15 cellular contexts compared by ENCODE assay signal in genomic region chr15:22951381-22952280, GRCh38. TPM values are rescaled to one million over a fixed set of nuclear protein-coding genes. Genes with fewer than 3 reads are reported as not detected.
DNase-seq lines count a peak whose midpoint lies in the region; ATAC-seq and TF ChIP-seq lines count a peak whose summit lies in the region.
"Had no signal": no experiment of that assay in that cellular context is flagged by ENCODE, and none has a peak within 500 bp of the region (broad histone marks: within the 10 kb centered on the region; RNA-seq: fewer than 3 reads in every experiment).

No MANE protein-coding gene starts in this region.

- H3K4me2 ChIP-seq in mesendoderm (ENCODE audit: low read length): no peak overlapping the region
- H3K4me2 ChIP-seq: smooth muscle cell had no signal

- H3K9ac ChIP-seq in mesendoderm (ENCODE audit: low read length): no peak overlapping the region

- H3K27me3 ChIP-seq in RWPE2 (ENCODE audit: insufficient read depth, poor library complexity, severe bottlenecking) (no peaks in the 10 kb centered on the region), thoracic aorta (replicated peaks; ENCODE audit: insufficient read depth) (no peaks in the 10 kb centered on the region), mesendoderm (ENCODE audit: insufficient read depth, low read length, poor library complexity) (no peaks in the 10 kb centered on the region)
- H3K27me3 ChIP-seq: BE2C, Peyer's patch had no signal

- H3K18ac ChIP-seq in mesendoderm (ENCODE audit: low read length): no peak overlapping the region

- peaks cover 27% of the 10 kb centered on the region for H3K79me1 ChIP-seq in mesendoderm (ENCODE audit: low read length)

- H3K9me3 Mint-ChIP-seq in neural crest cell: no peaks in the 10 kb centered on the region
- H3K9me3 Mint-ChIP-seq in activated CD8-positive, alpha-beta memory T cell treated with anti-CD3 and anti-CD28 coated beads, Interleukin-2, amount 10 ng/mL, durations not matched to agents 7 days and 5 days (ENCODE audit: low read depth): no peaks in the 10 kb centered on the region

- H2AK5ac ChIP-seq in mesendoderm (ENCODE audit: low read length): no peak overlapping the region

- peak overlapping the region; percentile 49 for H3K27ac ChIP-seq in RWPE2 (ENCODE audit: poor library complexity, severe bottlenecking)
- peak overlapping the region; percentile 50 for H3K27ac ChIP-seq in epithelial cell of prostate
- peak overlapping the region; percentile 61 to 91 for H3K27ac ChIP-seq in thoracic aorta
- H3K27ac ChIP-seq in mesendoderm (ENCODE audit: low read depth, low read length): no peak overlapping the region

- no peak overlapping the region for H3K56ac ChIP-seq in mesendoderm (ENCODE audit: low read length)

- WGBS in mesendoderm (ENCODE audit: extremely low coverage, insufficient coverage, low lambda C conversion rate): no CpG with 5 or more reads among the region's 39 CpGs

- H3K23ac ChIP-seq in mesendoderm (ENCODE audit: low read length): no peak overlapping the region

- H2BK15ac ChIP-seq in mesendoderm (replicated peaks; ENCODE audit: low read depth): no peak overlapping the region

- H2BK120ac ChIP-seq in mesendoderm (ENCODE audit: low read depth, low read length): no peak overlapping the region

- H3K4me3 Mint-ChIP-seq in neural crest cell: no peak overlapping the region
- no peak overlapping the region for H3K4me3 Mint-ChIP-seq in activated CD8-positive, alpha-beta memory T cell treated with anti-CD3 and anti-CD28 coated beads, Interleukin-2, amount 10 ng/mL, durations not matched to agents 7 days and 5 days

- H4K8ac ChIP-seq in mesendoderm (ENCODE audit: low read depth, low read length): no peak overlapping the region

- CTCF ChIA-PET in activated CD8-positive, alpha-beta memory T cell treated with anti-CD3 and anti-CD28 coated beads, Interleukin-2, amount 10 ng/mL, durations not matched to agents 7 days and 5 days (lab: Charles Lee): no interaction called here

- no peak overlapping the region for H3K4ac ChIP-seq in mesendoderm (ENCODE audit: low read depth, low read length)

- H3K4me1 Mint-ChIP-seq in neural crest cell: peaks cover 65% of the 10 kb centered on the region
- H3K4me1 Mint-ChIP-seq in activated CD8-positive, alpha-beta memory T cell treated with anti-CD3 and anti-CD28 coated beads, Interleukin-2, amount 10 ng/mL, durations not matched to agents 7 days and 5 days: peaks cover 6% of the 10 kb centered on the region

- no peak overlapping the region for H3K4me3 ChIP-seq in RWPE2 (ENCODE audit: severe bottlenecking)
- peak overlapping the region; percentile 60 for H3K4me3 ChIP-seq in thoracic aorta
- no peak overlapping the region for H3K4me3 ChIP-seq in mesendoderm (ENCODE audit: low read length)
- H3K4me3 ChIP-seq: Peyer's patch, smooth muscle cell had no signal

- DNase-seq in RWPE2 (ENCODE audit: low spot score) (no peak), epithelial cell of prostate (ENCODE audit: low read depth, low spot score) (no peak), neural crest cell (ENCODE audit: low read depth, low spot score) (no peak), thoracic aorta (ENCODE audit: low spot score) (no peak), mesendoderm (no peak)
- DNase-seq in activated CD8-positive, alpha-beta memory T cell treated with anti-CD3 and anti-CD28 coated beads, Interleukin-2, amount 10 ng/mL, durations not matched to agents 7 days and 5 days: no peak
- DNase-seq: BE2C; DMS153; KG1; NCI-H1105 treated with DMSO at 0.1 percent for 48 hours; NCI-H748 treated with DMSO at 0.1 percent for 48 hours; Peyer's patch; stimulated activated naive CD4-positive, alpha-beta T cell had no signal

- no peaks in the 10 kb centered on the region for H3K9me3 ChIP-seq in RWPE2 (ENCODE audit: severe bottlenecking)
- H3K9me3 ChIP-seq in thoracic aorta: no peaks in the 10 kb centered on the region
- H3K9me3 ChIP-seq: BE2C, Peyer's patch had no signal

- no peak overlapping the region for H4K5ac ChIP-seq in mesendoderm (ENCODE audit: low read length)

- no peaks in the 10 kb centered on the region for H3K36me3 Mint-ChIP-seq in neural crest cell (ENCODE audit: low read depth)
- no peaks in the 10 kb centered on the region for H3K36me3 Mint-ChIP-seq in activated CD8-positive, alpha-beta memory T cell treated with anti-CD3 and anti-CD28 coated beads, Interleukin-2, amount 10 ng/mL, durations not matched to agents 7 days and 5 days

- TF ChIP-seq CTCF in RWPE2 (IDR thresholded peaks at IDR 0.05; ENCODE audit: poor library complexity, severe bottlenecking) (no peak), neural crest cell (conservative IDR thresholded peaks at IDR 0.05) (no peak), thoracic aorta (IDR thresholded peaks at IDR 0.05) (no peak)

- peaks cover 25% of the 10 kb centered on the region for H3K79me2 ChIP-seq in mesendoderm (ENCODE audit: control insufficient read depth, insufficient read depth, low read length)

- H3K27ac Mint-ChIP-seq in neural crest cell (ENCODE audit: unreplicated experiment): peak overlapping the region; percentile 19
- no peak overlapping the region for H3K27ac Mint-ChIP-seq in activated CD8-positive, alpha-beta memory T cell treated with anti-CD3 and anti-CD28 coated beads, Interleukin-2, amount 10 ng/mL, durations not matched to agents 7 days and 5 days

- ATAC-seq in RWPE2 (ENCODE audit: low read depth) (peak; percentile 28), thoracic aorta (ENCODE audit: insufficient number of reproducible peaks, low FRiP score, low read depth) (peak; percentile 39), HG03175 (IDR thresholded peaks at IDR 0.05; ENCODE audit: unreplicated experiment) (no peak)
- ATAC-seq in activated CD8-positive, alpha-beta memory T cell treated with anti-CD3 and anti-CD28 coated beads, Interleukin-2, amount 10 ng/mL, durations not matched to agents 7 days and 5 days: no peak

- no peaks in the 10 kb centered on the region for H3K27me3 Mint-ChIP-seq in neural crest cell (ENCODE audit: low read depth)
- peaks cover 9% of the 10 kb centered on the region for H3K27me3 Mint-ChIP-seq in activated CD8-positive, alpha-beta memory T cell treated with anti-CD3 and anti-CD28 coated beads, Interleukin-2, amount 10 ng/mL, durations not matched to agents 7 days and 5 days

- no peak overlapping the region for H2BK5ac ChIP-seq in mesendoderm (ENCODE audit: low read length)

- H3K36me3 ChIP-seq in RWPE2 (ENCODE audit: low read depth) (no peaks in the 10 kb centered on the region; the same call in 1 of the 2 replicates), thoracic aorta (no peaks in the 10 kb centered on the region), mesendoderm (ENCODE audit: control insufficient read depth, insufficient read depth, low read length) (no peaks in the 10 kb centered on the region)
- H3K36me3 ChIP-seq: BE2C had no signal

- H3K4me1 ChIP-seq in RWPE2 (ENCODE audit: insufficient read depth, poor library complexity, severe bottlenecking): peaks cover 36% of the 10 kb centered on the region
- peaks cover 67 to 93% of the 10 kb centered on the region in 2 donors for H3K4me1 ChIP-seq in thoracic aorta (ENCODE audit: control insufficient read depth in 1 of 2, low read depth in 2 of 2)
- peaks cover 1% of the 10 kb centered on the region for H3K4me1 ChIP-seq in mesendoderm (ENCODE audit: control insufficient read depth, low read depth, low read length)

RNA-seq across cellular contexts. Expression of gene CYFIP1, which starts 28.5 kb away (rescaled TPM):
- total RNA-seq in neural crest cell (115 and 116 TPM in 2 replicates), thoracic aorta (100 to 1,000 TPM; 112 to 150 TPM)
- polyA plus RNA-seq in mesendoderm (2013, experiment 1 of 2): 41.4 TPM
- 43.9 TPM for polyA plus RNA-seq in mesendoderm (2013, experiment 2 of 2)
- total RNA-seq in activated CD8-positive, alpha-beta memory T cell treated with anti-CD3 and anti-CD28 coated beads, Interleukin-2, amount 10 ng/mL, durations not matched to agents 7 days and 5 days: 10 to 100 TPM; 12.3 to 21.2 TPM

Comparison
In these comparisons a context has a peak if more than half of its experiments do, and no peak if none do; other contexts are left out.
1. ATAC-seq: peak in RWPE2 (single experiment) and thoracic aorta (single experiment); none in HG03175 (single experiment) and activated CD8-positive, alpha-beta memory T cell treated with anti-CD3 and anti-CD28 coated beads, Interleukin-2, amount 10 ng/mL, durations not matched to agents 7 days and 5 days (single experiment).